1 cellular context compared by ENCODE assay signal in genomic region chr7:11754123-11754522, GRCh38.
TF ChIP-seq lines count a peak whose summit lies in the region.

No MANE protein-coding gene starts in this region.

TF ChIP-seq in GM12878, 131 proteins besides CTCF, POLR2A, EP300 and RAD21:
- peak; percentile 57; the same call in 1 of the 2 replicates for TF ChIP-seq NFIC (IDR thresholded peaks at IDR 0.05; ENCODE audit: low read depth, low read length)
- 0 out of 2 replicates have a peak, but pooled peaks have one; percentile 37 for TF ChIP-seq MEF2A (IDR thresholded peaks at IDR 0.05; ENCODE audit: insufficient read depth, low read depth, low read length)
- peak; percentile 24; the same call in 1 of the 2 replicates for TF ChIP-seq MTA2 (IDR thresholded peaks at IDR 0.05; ENCODE audit: low read depth)
- peak; percentile 47 for TF ChIP-seq RUNX3 (IDR thresholded peaks at IDR 0.05; ENCODE audit: low read length)
- 0 out of 4 replicates have a peak, but pooled peaks of 1 of the 2 experiments have one; percentile 19 for TF ChIP-seq IKZF2 (IDR thresholded peaks at IDR 0.05)
- TF ChIP-seq EED (IDR thresholded peaks at IDR 0.05; ENCODE audit: low read depth), result no peak
- TF ChIP-seq JUNB (IDR thresholded peaks at IDR 0.05), result peak; percentile 44
- TF ChIP-seq TCF12 (IDR thresholded peaks at IDR 0.05; ENCODE audit: low read depth, low read length), result no peak
- TF ChIP-seq GABPA (IDR thresholded peaks at IDR 0.05; ENCODE audit: low read depth), result 0 out of 2 replicates have a peak, but pooled peaks have one; percentile 34
